In the genomic region with DNA sequence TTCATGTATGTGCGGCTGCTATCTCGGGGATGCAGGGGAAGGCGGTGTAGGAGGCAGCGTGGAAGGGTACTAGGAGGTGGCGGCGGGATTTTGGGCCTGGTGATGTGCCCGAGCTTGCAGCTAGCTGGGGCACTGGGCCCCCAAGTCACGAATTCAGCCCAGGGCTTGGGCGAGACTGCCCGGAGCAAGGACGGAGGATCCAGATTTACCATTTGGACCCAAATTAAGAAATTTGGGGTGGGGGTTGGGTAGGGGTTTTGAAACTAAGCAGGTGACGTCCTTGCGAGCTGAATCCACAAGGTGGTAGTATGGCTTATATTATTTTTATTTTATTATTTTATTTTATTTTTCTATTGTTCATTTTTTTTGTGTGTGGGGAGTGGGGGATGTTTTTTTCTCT, we compare ENCODE assay signal across 11 cellular contexts. TPM values are rescaled to one million over a fixed set of nuclear protein-coding genes. Genes with fewer than 3 reads are reported as not detected.
DNase-seq lines count a peak whose midpoint lies in the region; ATAC-seq and TF ChIP-seq lines count a peak whose summit lies in the region.
"Had no signal": no experiment of that assay in that cellular context is flagged by ENCODE, and none has a peak within 500 bp of the region (broad histone marks: within the 10 kb centered on the region; RNA-seq: fewer than 3 reads in every experiment).

No MANE protein-coding gene starts in this region.

- no peaks in the 10 kb centered on the region for H3K36me3 Mint-ChIP-seq in activated B cell treated with CpG ODN at 0.5 μM for 24 hours (ENCODE audit: low read depth)
- H3K36me3 Mint-ChIP-seq in MCF 10A (ENCODE audit: insufficient read depth, unreplicated experiment): no peaks in the 10 kb centered on the region

- H3K27ac ChIP-seq in iPS DF 6.9 (ENCODE audit: low read length) (no peak overlapping the region), ovary (no peak overlapping the region)

- no peak for TF ChIP-seq EP300 in ovary (IDR thresholded peaks at IDR 0.05)

- POLR2A ChIA-PET in activated B cell treated with CpG ODN at 0.5 μM for 24 hours (lab: Charles Lee): no interaction called here
- POLR2A ChIA-PET in MCF 10A (lab: Yijun Ruan, JAX): no interaction called here

- H3K9me3 Mint-ChIP-seq in activated B cell treated with CpG ODN at 0.5 μM for 24 hours: no peaks in the 10 kb centered on the region
- H3K9me3 Mint-ChIP-seq in MCF 10A (ENCODE audit: unreplicated experiment): no peaks in the 10 kb centered on the region

- H3K27me3 ChIP-seq in iPS DF 6.9 (ENCODE audit: control insufficient read depth, insufficient read depth, low read length) (no peaks in the 10 kb centered on the region), ovary (no peaks in the 10 kb centered on the region)

- H3K4me3 ChIP-seq in iPS DF 6.9 (ENCODE audit: low read length) (peak overlapping the region; percentile 61; the same call in 1 of the 2 replicates), ovary (no peak overlapping the region)

- no peak for TF ChIP-seq POLR2A in ovary (IDR thresholded peaks at IDR 0.05)

- no CpG with 5 or more reads among the region's 13 CpGs for WGBS in iPS DF 6.9 (ENCODE audit: insufficient coverage, insufficient read length)
- WGBS in ovary, 3 donors: no CpG with 5 or more reads among the region's 13 CpGs

- ATAC-seq in activated B cell treated with CpG ODN at 0.5 μM for 24 hours (ENCODE audit: low read depth) (no peak), HG03571 (IDR thresholded peaks at IDR 0.05; ENCODE audit: unreplicated experiment) (no peak)

- in situ Hi-C loops in G401 (cut with HindIII; ENCODE audit: low sequenced_read_pairs): no loop called here

- intact Hi-C loops in activated B cell treated with CpG ODN at 0.5 μM for 24 hours (cut with micrococcal nuclease): no loop called here
- intact Hi-C loops in MCF 10A (cut with micrococcal nuclease): no loop called here
- intact Hi-C loops in ovary (cut with DNase I): no loop called here

- H3K4me3 Mint-ChIP-seq in activated B cell treated with CpG ODN at 0.5 μM for 24 hours: peak overlapping the region; percentile 83
- no peak overlapping the region for H3K4me3 Mint-ChIP-seq in MCF 10A (ENCODE audit: unreplicated experiment)

- peaks cover 10% of the 10 kb centered on the region for H3K4me1 Mint-ChIP-seq in activated B cell treated with CpG ODN at 0.5 μM for 24 hours
- no peaks in the 10 kb centered on the region for H3K4me1 Mint-ChIP-seq in MCF 10A (ENCODE audit: insufficient read depth, unreplicated experiment)

- no peak for TF ChIP-seq CTCF in activated B cell treated with CpG ODN at 0.5 μM for 24 hours (IDR thresholded peaks at IDR 0.05)
- no peak for TF ChIP-seq CTCF in MCF 10A (IDR thresholded peaks at IDR 0.05; ENCODE audit: unreplicated experiment)
- TF ChIP-seq CTCF in ovary (IDR thresholded peaks at IDR 0.05): no peak

- H3K27me3 Mint-ChIP-seq in activated B cell treated with CpG ODN at 0.5 μM for 24 hours (peaks cover 11% of the 10 kb centered on the region), MCF 10A (ENCODE audit: insufficient read depth, unreplicated experiment) (no peaks in the 10 kb centered on the region)

- H3K9me3 ChIP-seq in iPS DF 6.9 (ENCODE audit: control insufficient read depth, insufficient read depth, low read length) (no peaks in the 10 kb centered on the region), ovary (no peaks in the 10 kb centered on the region)

- H3K36me3 ChIP-seq in iPS DF 6.9 (ENCODE audit: control insufficient read depth, insufficient read depth, low read length): no peaks in the 10 kb centered on the region
- no peaks in the 10 kb centered on the region for H3K36me3 ChIP-seq in ovary

- CTCF ChIA-PET in activated B cell treated with CpG ODN at 0.5 μM for 24 hours (lab: Charles Lee): no interaction called here
- CTCF ChIA-PET in MCF 10A (lab: Yijun Ruan, JAX): no interaction called here

- BruUV-seq in MCF 10A (replicated peaks; lab: Mats Ljungman, UMichigan): no TSS peak

- H3K27ac Mint-ChIP-seq in activated B cell treated with CpG ODN at 0.5 μM for 24 hours: peak overlapping the region; percentile 46
- H3K27ac Mint-ChIP-seq in MCF 10A (ENCODE audit: low read depth, unreplicated experiment): no peak overlapping the region

- no peaks in the 10 kb centered on the region for H3K4me1 ChIP-seq in iPS DF 6.9 (ENCODE audit: control insufficient read depth, insufficient read depth, low read length)
- no peaks in the 10 kb centered on the region for H3K4me1 ChIP-seq in ovary (ENCODE audit: insufficient read depth)

- DNase-seq in A172 (ENCODE audit: low spot score): peak; percentile 11
- DNase-seq in G401 (ENCODE audit: low spot score): peak; percentile 51
- DNase-seq in activated B cell treated with CpG ODN at 0.5 μM for 24 hours: no peak
- DNase-seq in iPS DF 6.9 (ENCODE audit: low read depth, low spot score): no peak
- DNase-seq in NCI-H1092 (lab: John Stamatoyannopoulos, UW): no peak
- no peak for DNase-seq in MCF 10A (ENCODE audit: unreplicated experiment)
- no peak for DNase-seq in ovary
- DNase-seq: NCI-H2081 had no signal

RNA-seq across cellular contexts. Expression of gene NLGN4Y, which starts 1.0 kb away (rescaled TPM):
- 12.6 and 25.8 TPM in 2 replicates for total RNA-seq in A172 (2014; rRNA removed; shearing (Covaris generic))
- 18.0 and 31.4 TPM in 2 replicates for total RNA-seq in G401 (2014; rRNA removed; shearing (Covaris generic))
- total RNA-seq in activated B cell treated with CpG ODN at 0.5 μM for 24 hours (6.2 and 8.9 TPM in 2 replicates), MCF 10A (2022) (not detected in 2 replicates), ovary (under 1 TPM in 2 of 7 donors, not detected in 5; 0.15 to 0.23 TPM)
- polyA plus RNA-seq in ovary: under 1 TPM in 1 of 2 donors, not detected in 1; 0.88 TPM
- total RNA-seq: Daoy had no signal
- polyA plus RNA-seq: keratinocyte had no signal

Comparison
In these comparisons a context has a peak if more than half of its experiments do, and no peak if none do; other contexts are left out.
1. DNase-seq: peak in A172 (single experiment) and G401 (single experiment); none in activated B cell treated with CpG ODN at 0.5 μM for 24 hours (single experiment), iPS DF 6.9 (single experiment), NCI-H1092 (single experiment), MCF 10A (single experiment) and ovary (0 of 5).